Comparison of ENCODE assay signal across 8 cellular contexts in genomic region chr16:14249291-14250032, GRCh38.
DNase-seq lines count a peak whose midpoint lies in the region; ATAC-seq and TF ChIP-seq lines count a peak whose summit lies in the region.

No MANE protein-coding gene starts in this region.

- no peak overlapping the region for H3K27ac ChIP-seq in neural cell (ENCODE audit: low read length)

- H3K79me2 ChIP-seq in neural cell (replicated peaks; ENCODE audit: insufficient read depth, low read length), result no peaks in the 10 kb centered on the region

- H3K4me3 Mint-ChIP-seq in activated CD8-positive, alpha-beta T cell treated with anti-CD3 and anti-CD28 coated beads, Interleukin-2, amount 10 ng/mL, durations not matched to agents 7 days and 5 days, result no peak overlapping the region
- H3K4me3 Mint-ChIP-seq in type B pancreatic cell, result no peak overlapping the region

- H3K27me3 Mint-ChIP-seq in activated CD8-positive, alpha-beta T cell treated with anti-CD3 and anti-CD28 coated beads, Interleukin-2, amount 10 ng/mL, durations not matched to agents 7 days and 5 days (ENCODE audit: low read depth), result no peaks in the 10 kb centered on the region
- no peaks in the 10 kb centered on the region for H3K27me3 Mint-ChIP-seq in type B pancreatic cell

- no peak overlapping the region for H3K27ac Mint-ChIP-seq in activated CD8-positive, alpha-beta T cell treated with anti-CD3 and anti-CD28 coated beads, Interleukin-2, amount 10 ng/mL, durations not matched to agents 7 days and 5 days
- H3K27ac Mint-ChIP-seq in type B pancreatic cell, result no peak overlapping the region

- peak; percentile 90 for TF ChIP-seq RAD21 in neural cell (conservative IDR thresholded peaks at IDR 0.05)

- H3K9ac ChIP-seq in neural cell (ENCODE audit: low read length), result no peak overlapping the region

- in situ Hi-C loops in ACHN (cut with HindIII; ENCODE audit: low pct_ligation_motif_present, low pct_unique_long_range_greater_than_20kb, low sequenced_read_pairs), result no loop called here

- no peaks in the 10 kb centered on the region for H3F3A ChIP-seq in neural cell (ENCODE audit: insufficient read depth, low read length, poor library complexity, severe bottlenecking)

- H3K4me3 ChIP-seq in GM12864 (ENCODE audit: low read depth, low read length) (no peak overlapping the region), epithelial cell of proximal tubule (ENCODE audit: low read depth, low read length) (no peak overlapping the region), neural cell (ENCODE audit: low read length) (no peak overlapping the region)

- no peak for TF ChIP-seq EP300 in neural cell (conservative IDR thresholded peaks at IDR 0.05; ENCODE audit: poor library complexity, severe bottlenecking)

- H3K9me2 ChIP-seq in neural cell (ENCODE audit: insufficient read depth, low read length), result no peaks in the 10 kb centered on the region

- CTCF ChIA-PET in activated CD8-positive, alpha-beta T cell treated with anti-CD3 and anti-CD28 coated beads, Interleukin-2, amount 10 ng/mL, durations not matched to agents 7 days and 5 days (lab: Charles Lee), result interaction anchor here (0.6 to 2.2 kb wide), 22 partner anchors 8 to 351 kb away, joined by 3 to 10 read pairs (median 4); partner anchors contain the start of gene ERCC4

- no peaks in the 10 kb centered on the region for H3K9me3 Mint-ChIP-seq in activated CD8-positive, alpha-beta T cell treated with anti-CD3 and anti-CD28 coated beads, Interleukin-2, amount 10 ng/mL, durations not matched to agents 7 days and 5 days (ENCODE audit: insufficient read depth)
- H3K9me3 Mint-ChIP-seq in type B pancreatic cell, result no peaks in the 10 kb centered on the region

- no peaks in the 10 kb centered on the region for H3K4me1 Mint-ChIP-seq in activated CD8-positive, alpha-beta T cell treated with anti-CD3 and anti-CD28 coated beads, Interleukin-2, amount 10 ng/mL, durations not matched to agents 7 days and 5 days (ENCODE audit: low read depth)
- peaks cover 5% of the 10 kb centered on the region for H3K4me1 Mint-ChIP-seq in type B pancreatic cell (ENCODE audit: unreplicated experiment)

- H4K20me1 ChIP-seq in neural cell (ENCODE audit: insufficient read depth), result no peaks in the 10 kb centered on the region

- ATAC-seq in activated CD8-positive, alpha-beta T cell treated with anti-CD3 and anti-CD28 coated beads, Interleukin-2, amount 10 ng/mL, durations not matched to agents 7 days and 5 days, result no peak
- no peak for ATAC-seq in HG03159 (IDR thresholded peaks at IDR 0.05; ENCODE audit: unreplicated experiment)

- H3K4me2 ChIP-seq in neural cell (ENCODE audit: low read length), result no peak overlapping the region

- no peak overlapping the region for H2AFZ ChIP-seq in neural cell (ENCODE audit: low read depth, low read length)

- peaks cover 2% of the 10 kb centered on the region for H3K36me3 Mint-ChIP-seq in activated CD8-positive, alpha-beta T cell treated with anti-CD3 and anti-CD28 coated beads, Interleukin-2, amount 10 ng/mL, durations not matched to agents 7 days and 5 days (ENCODE audit: low read depth)
- peaks cover 34% of the 10 kb centered on the region for H3K36me3 Mint-ChIP-seq in type B pancreatic cell

- TF ChIP-seq CTCF in GM12864 (IDR thresholded peaks at IDR 0.05; ENCODE audit: low read depth, low read length, missing control alignments), result peak; percentile 82
- peak; percentile 95 for TF ChIP-seq CTCF in epithelial cell of proximal tubule (conservative IDR thresholded peaks at IDR 0.05; ENCODE audit: low read depth, low read length)
- TF ChIP-seq CTCF in neural cell (IDR thresholded peaks at IDR 0.05; ENCODE audit: poor library complexity, severe bottlenecking), result peak; percentile 91
- TF ChIP-seq CTCF in type B pancreatic cell (conservative IDR thresholded peaks at IDR 0.05), result peak; percentile 91

- POLR2A ChIA-PET in activated CD8-positive, alpha-beta T cell treated with anti-CD3 and anti-CD28 coated beads, Interleukin-2, amount 10 ng/mL, durations not matched to agents 7 days and 5 days (lab: Charles Lee), result no interaction called here

- no peaks in the 10 kb centered on the region for H3K9me3 ChIP-seq in neural cell (ENCODE audit: low read length)

- peaks cover 7% of the 10 kb centered on the region for H3K36me3 ChIP-seq in neural cell (ENCODE audit: insufficient read depth, low read length)

- DNase-seq in ACHN (peak; percentile 61), GM12864 (ENCODE audit: low read depth) (peak; percentile 22), NCI-H2196 treated with DMSO at 0.1 percent for 48 hours (lab: John Stamatoyannopoulos, UW; ENCODE audit: unreplicated experiment) (peak; percentile 26), epithelial cell of proximal tubule (ENCODE audit: low read depth) (no peak), type B pancreatic cell (ENCODE audit: extremely low spot score, unreplicated experiment) (no peak)
- DNase-seq in activated CD8-positive, alpha-beta T cell treated with anti-CD3 and anti-CD28 coated beads, Interleukin-2, amount 10 ng/mL, durations not matched to agents 7 days and 5 days, result peak; percentile 67

- H3K27me3 ChIP-seq in neural cell (ENCODE audit: insufficient read depth, low read depth, low read length), result no peaks in the 10 kb centered on the region

TF ChIP-seq in neural cell, 6 proteins besides CTCF, POLR2A, EP300 and RAD21:
- TF ChIP-seq EZH2 (IDR thresholded peaks at IDR 0.05; ENCODE audit: borderline replicate concordance, insufficient read depth, low read length, poor library complexity, severe bottlenecking), result no peak
- TF ChIP-seq SMC3 (conservative IDR thresholded peaks at IDR 0.05; ENCODE audit: poor library complexity), result peak; percentile 91

Comparison
In these comparisons a context has a peak if more than half of its experiments do, and no peak if none do; other contexts are left out.
1. DNase-seq: peak in ACHN (single experiment), GM12864 (single experiment), NCI-H2196 treated with DMSO at 0.1 percent for 48 hours (single experiment) and activated CD8-positive, alpha-beta T cell treated with anti-CD3 and anti-CD28 coated beads, Interleukin-2, amount 10 ng/mL, durations not matched to agents 7 days and 5 days (single experiment); none in epithelial cell of proximal tubule (single experiment) and type B pancreatic cell (single experiment).
2. Peak in every context shown above with its lines, with median percentiles within 50 percentile points of each other: CTCF ChIP-seq.